ENCODE assay signal across 21 cellular contexts in genomic region chr5:159214486-159215271, GRCh38. TPM values are rescaled to one million over a fixed set of nuclear protein-coding genes. Genes with fewer than 3 reads are reported as not detected.
DNase-seq lines count a peak whose midpoint lies in the region; ATAC-seq, FAIRE-seq and TF ChIP-seq lines count a peak whose summit lies in the region.
"Had no signal": no experiment of that assay in that cellular context is flagged by ENCODE, and none has a peak within 500 bp of the region (broad histone marks: within the 10 kb centered on the region; RNA-seq: fewer than 3 reads in every experiment).

No MANE protein-coding gene starts in this region.

- in situ Hi-C loops in K562 (cut with MboI): no loop called here

- no peak overlapping the region for H3K4me3 Mint-ChIP-seq in activated T-cell treated with anti-CD3 and anti-CD28 coated beads, Interleukin-2, amount 50 U/mL, for 72 hours
- H3K4me3 Mint-ChIP-seq: CD4-positive, CD25-positive, alpha-beta regulatory T cell had no signal

- peak overlapping the region; percentile 43 for H3K27ac Mint-ChIP-seq in activated T-cell treated with anti-CD3 and anti-CD28 coated beads, Interleukin-2, amount 50 U/mL, for 72 hours
- H3K27ac Mint-ChIP-seq: CD4-positive, CD25-positive, alpha-beta regulatory T cell had no signal

- H3K9me3 Mint-ChIP-seq in activated T-cell treated with anti-CD3 and anti-CD28 coated beads, Interleukin-2, amount 50 U/mL, for 72 hours: no peaks in the 10 kb centered on the region
- H3K9me3 Mint-ChIP-seq: CD4-positive, CD25-positive, alpha-beta regulatory T cell; CD8-positive, alpha-beta memory T cell had no signal

- H3K4me1 Mint-ChIP-seq in activated T-cell treated with anti-CD3 and anti-CD28 coated beads, Interleukin-2, amount 50 U/mL, for 72 hours (ENCODE audit: low read depth): peaks cover 53% of the 10 kb centered on the region

- POLR2A ChIA-PET in K562 (lab: Yijun Ruan, JAX): interaction anchor here (0.6 to 1.6 kb wide), 4 partner anchors 9 to 486 kb away, joined by 3 to 6 read pairs (median 4); no protein-coding TSS in a partner anchor

- FAIRE-seq in G401.6 (lab: Jason Lieb, UNC) (peak; percentile 78), K562 (lab: Jason Lieb, UNC) (no peak), HTR-8/SVneo (lab: Jason Lieb, UNC) (no peak)
- FAIRE-seq: GM12892, GM18507 had no signal

- H3K9me3 ChIP-seq in K562 (replicated peaks; ENCODE audit: control insufficient read depth, insufficient read depth, low read depth, low read length) (no peaks in the 10 kb centered on the region), ovary (no peaks in the 10 kb centered on the region)
- H3K9me3 ChIP-seq: BE2C had no signal

- H3K4me3 ChIP-seq in K562 (no peak overlapping the region), ovary (no peak overlapping the region)

- no peaks in the 10 kb centered on the region for H3K9me1 ChIP-seq in K562 (ENCODE audit: control insufficient read depth, insufficient read depth, low read length)

- no peak for TF ChIP-seq EP300 in K562 (IDR thresholded peaks at IDR 0.05; ENCODE audit: low read length)
- TF ChIP-seq EP300 in ovary (IDR thresholded peaks at IDR 0.05): no peak

- CTCF ChIA-PET in K562 (lab: Yijun Ruan, JAX; ENCODE audit: low intra/inter-chr PET ratio): no interaction called here

- H3K27me3 ChIP-seq in K562 (ENCODE audit: control insufficient read depth in 2 of 2, insufficient read depth in 2 of 2, low read length in 2 of 2): no peaks in the 10 kb centered on the region
- no peaks in the 10 kb centered on the region for H3K27me3 ChIP-seq in ovary
- H3K27me3 ChIP-seq: BE2C had no signal

- TF ChIP-seq CTCF in K562 (IDR thresholded peaks at IDR 0.05 in 2 of 3, conservative IDR thresholded peaks at IDR 0.05 in 1 of 3; ENCODE audit: insufficient read depth in 2 of 3, low read depth in 1 of 3, low read length in 3 of 3) (no peak), ovary (IDR thresholded peaks at IDR 0.05) (no peak)

- no TSS peak for BruUV-seq in K562 (replicated peaks; lab: Mats Ljungman, UMichigan)

- H3K27ac ChIP-seq in K562 (ENCODE audit: extremely low read depth, low read depth, low read length) (no peak overlapping the region), ovary (no peak overlapping the region)

- H3K27me3 Mint-ChIP-seq in activated T-cell treated with anti-CD3 and anti-CD28 coated beads, Interleukin-2, amount 50 U/mL, for 72 hours (ENCODE audit: low read depth): no peaks in the 10 kb centered on the region

- H3K4me2 ChIP-seq in K562 (ENCODE audit: insufficient read depth, low read length): no peak overlapping the region

- no peaks in the 10 kb centered on the region for H4K20me1 ChIP-seq in K562 (replicated peaks; ENCODE audit: control insufficient read depth, insufficient read depth, low read length)

- no peak for ATAC-seq in activated T-cell treated with anti-CD3 and anti-CD28 coated beads, Interleukin-2, amount 50 U/mL, for 72 hours (replicated peaks in 1 of 2)
- peak; percentile 29; the same call in 1 of the 3 replicates for ATAC-seq in K562
- ATAC-seq: HCT116 had no signal

- intact Hi-C loops in K562 (cut with micrococcal nuclease) (no loop called here), ovary (cut with DNase I) (no loop called here)

- H3K36me3 Mint-ChIP-seq in activated T-cell treated with anti-CD3 and anti-CD28 coated beads, Interleukin-2, amount 50 U/mL, for 72 hours (ENCODE audit: insufficient read depth in 2 of 2): no peaks in the 10 kb centered on the region
- H3K36me3 Mint-ChIP-seq: CD4-positive, CD25-positive, alpha-beta regulatory T cell had no signal

- 19% methylated on average over 2 of the region's 2 CpGs for WGBS in K562 (ENCODE audit: insufficient coverage, low coverage, missing lambda C conversion rate)
- 51 to 68% (median 62%) methylated on average over 2 of the region's 2 CpGs for WGBS in ovary, 3 donors

- no peak overlapping the region for H2AFZ ChIP-seq in K562 (ENCODE audit: low read depth, low read length)

- no peak for DNase-seq in activated T-cell treated with anti-CD3 and anti-CD28 coated beads, Interleukin-2, amount 50 U/mL, for 72 hours
- no peak for DNase-seq in activated T-cell treated with anti-CD3 and anti-CD28 coated beads, Interleukin-2, amount 50 U/mL, for 1 hour
- DNase-seq in K562 (ENCODE audit: extremely low read depth in 1 of 4, low spot score in 3 of 4): no peak
- DNase-seq in erythroblast (lab: John Stamatoyannopoulos, UW): peak; percentile 32 to 39
- DNase-seq in activated effector memory CD4-positive, alpha-beta T cell treated with anti-CD3 and anti-CD28 coated beads, Interleukin-2, amount 50 U/mL, for 16 hours: no peak
- DNase-seq in ovary: no peak
- DNase-seq in HTR-8/SVneo (ENCODE audit: insufficient read length, low spot score): no peak
- DNase-seq: 8988T; ACHN; BE2C; C1 segment of cervical spinal cord; CD4-positive, CD25-positive, alpha-beta regulatory T cell; CD8-positive, alpha-beta memory T cell; COR-L47; GDM1; GOT3; H7 had no signal

- TF ChIP-seq POLR2A in K562 (conservative IDR thresholded peaks at IDR 0.05) (no peak), erythroblast (IDR thresholded peaks at IDR 0.05; ENCODE audit: low read length) (no peak), ovary (IDR thresholded peaks at IDR 0.05) (no peak)

- H3K4me1 ChIP-seq in K562 (replicated peaks in 1 of 2; ENCODE audit: control insufficient read depth in 2 of 2, insufficient read depth in 2 of 2, low read length in 2 of 2) (peaks cover 2 to 39% of the 10 kb centered on the region in 2 experiments), ovary (ENCODE audit: insufficient read depth) (no peaks in the 10 kb centered on the region)

- H3K36me3 ChIP-seq in K562 (ENCODE audit: control insufficient read depth, insufficient read depth, low read length): no peaks in the 10 kb centered on the region
- H3K36me3 ChIP-seq in ovary: no peaks in the 10 kb centered on the region
- H3K36me3 ChIP-seq: BE2C had no signal

- H3K79me2 ChIP-seq in K562 (ENCODE audit: control insufficient read depth, insufficient read depth, low read length): peaks cover 13% of the 10 kb centered on the region

- no peak for TF ChIP-seq RAD21 in K562 (CRISPR knock-in tag; conservative IDR thresholded peaks at IDR 0.05 in 1 of 2, IDR thresholded peaks at IDR 0.05 in 1 of 2)

- no peak overlapping the region for H3K9ac ChIP-seq in K562 (ENCODE audit: insufficient read depth in 1 of 2, low read depth in 2 of 2, low read length in 2 of 2)

TF ChIP-seq in K562, 482 proteins besides CTCF, POLR2A, EP300 and RAD21 (continues in another document):
- peak; percentile 50 for TF ChIP-seq TCF3 (CRISPR knock-in tag; IDR thresholded peaks at IDR 0.05)
- TF ChIP-seq CSDE1 (IDR thresholded peaks at IDR 0.05): 0 out of 4 replicates have a peak, but pooled peaks of 1 of the 2 experiments have one; percentile 12
- TF ChIP-seq CEBPG (CRISPR knock-in tag; IDR thresholded peaks at IDR 0.05): no peak
- TF ChIP-seq CEBPG (tag; conservative IDR thresholded peaks at IDR 0.05 in 1 of 2, IDR thresholded peaks at IDR 0.05 in 1 of 2): peak; percentile 22 to 41; a peak in 1 of 4 replicates
- no peak for TF ChIP-seq BRD9 (IDR thresholded peaks at IDR 0.05; ENCODE audit: low read depth, partially characterized antibody)
- TF ChIP-seq KDM1A (IDR thresholded peaks at IDR 0.05): peak; percentile 33 to 34; a peak in 1 of 4 replicates
- peak; percentile 47; the same call in 1 of the 2 replicates for TF ChIP-seq TAL1 (IDR thresholded peaks at IDR 0.05)

RNA-seq across cellular contexts. Expression of gene RNF145, which starts 5.3 kb away (rescaled TPM):
- total RNA-seq in activated T-cell treated with anti-CD3 and anti-CD28 coated beads, Interleukin-2, amount 50 U/mL, for 72 hours: 100 to 1,000 TPM in 1 of 2 donors, 10 to 100 TPM in 1; 88.7 to 116 TPM
- 42.1 and 93.4 TPM in 2 replicates for total RNA-seq in K562 (2011; cell fraction: chromatin; rRNA removed; ENCODE audit: low replicate concordance)
- total RNA-seq in K562 (2011; cell fraction: nucleolus; rRNA removed): 32.7 and 49.0 TPM in 2 replicates
- total RNA-seq in K562 (2011; cell fraction: nucleoplasm; rRNA removed): 61.5 and 67.7 TPM in 2 replicates
- 20.3 and 24.3 TPM in 2 replicates for total RNA-seq in K562 (2014; rRNA removed)
- total RNA-seq in K562 (2014; rRNA removed; fragmentation: Illumina TruSeq; extraction: Trizol): 21.8 and 29.5 TPM in 2 replicates
- 23.8 and 25.4 TPM in 2 replicates for total RNA-seq in K562 (2015; rRNA removed; fragmentation: Illumina TruSeq; extraction: Trizol)
- total RNA-seq in K562 (2021): 35.4 and 39.5 TPM in 2 replicates
- polyA plus RNA-seq in K562 (2011; rRNA removed): 26.2 and 40.7 TPM in 2 replicates
- 10.7 and 19.3 TPM in 2 replicates for polyA plus RNA-seq in K562 (2011; cell fraction: cytosol; rRNA removed)
- polyA plus RNA-seq in K562 (2011; cell fraction: nucleus; rRNA removed): 34.2 and 35.9 TPM in 2 replicates
- 30.1 and 36.5 TPM in 2 replicates for polyA plus RNA-seq in K562 (2012)
- polyA plus RNA-seq in K562 (2014; fragmentation: Illumina TruSeq; extraction: Trizol): 35.4 and 38.1 TPM in 2 replicates
- polyA plus RNA-seq in K562 (2014; fragmentation: Nextera tagmentation; extraction: Ambion mirVana): 10 to 100 TPM; 13.6 to 18.8 TPM
- 30.4 and 30.5 TPM in 2 replicates for polyA plus RNA-seq in K562 (2014; rRNA removed)
- polyA minus RNA-seq in K562 (2011; rRNA and poly(A)+ RNA removed): 30.0 and 36.5 TPM in 2 replicates
- polyA minus RNA-seq in K562 (2011; cell fraction: cytosol; rRNA and poly(A)+ RNA removed): 10.1 and 12.3 TPM in 2 replicates
- 21.9 and 33.2 TPM in 2 replicates for polyA minus RNA-seq in K562 (2011; cell fraction: nucleus; rRNA and poly(A)+ RNA removed)
- total RNA-seq in ovary: 10 to 100 TPM; 42.0 to 66.4 (median 53.4) TPM
- polyA plus RNA-seq in ovary: 10 to 100 TPM; 39.0 to 62.6 TPM

RNA-seq across cellular contexts. Expression of gene UBLCP1, which starts 48.4 kb away (rescaled TPM):
- total RNA-seq in activated T-cell treated with anti-CD3 and anti-CD28 coated beads, Interleukin-2, amount 50 U/mL, for 72 hours: 10 to 100 TPM; 40.2 to 42.0 TPM
- total RNA-seq in K562 (2011; cell fraction: chromatin; rRNA removed; ENCODE audit: low replicate concordance): 3.5 and 7.0 TPM in 2 replicates
- total RNA-seq in K562 (2011; cell fraction: nucleolus; rRNA removed): 1.7 and 2.9 TPM in 2 replicates
- 3.9 and 8.0 TPM in 2 replicates for total RNA-seq in K562 (2011; cell fraction: nucleoplasm; rRNA removed)
- total RNA-seq in K562 (2014; rRNA removed): 18.8 and 19.3 TPM in 2 replicates
- 35.1 and 41.7 TPM in 2 replicates for total RNA-seq in K562 (2014; rRNA removed; fragmentation: Illumina TruSeq; extraction: Trizol)
- 33.4 and 36.9 TPM in 2 replicates for total RNA-seq in K562 (2015; rRNA removed; fragmentation: Illumina TruSeq; extraction: Trizol)
- 21.6 and 22.1 TPM in 2 replicates for total RNA-seq in K562 (2021)
- polyA plus RNA-seq in K562 (2011; rRNA removed): 18.5 and 28.5 TPM in 2 replicates
- polyA plus RNA-seq in K562 (2011; cell fraction: cytosol; rRNA removed): 2.9 and 7.9 TPM in 2 replicates
- polyA plus RNA-seq in K562 (2011; cell fraction: nucleus; rRNA removed): 3.1 and 3.7 TPM in 2 replicates
- polyA plus RNA-seq in K562 (2012): 27.6 and 38.2 TPM in 2 replicates
- polyA plus RNA-seq in K562 (2014; fragmentation: Illumina TruSeq; extraction: Trizol): 33.2 and 39.8 TPM in 2 replicates
- 10 to 100 TPM; 22.0 to 30.2 TPM for polyA plus RNA-seq in K562 (2014; fragmentation: Nextera tagmentation; extraction: Ambion mirVana)
- polyA plus RNA-seq in K562 (2014; rRNA removed): 29.8 and 32.1 TPM in 2 replicates
- polyA minus RNA-seq in K562 (2011; rRNA and poly(A)+ RNA removed): 12.8 and 13.2 TPM in 2 replicates
- 4.3 and 6.9 TPM in 2 replicates for polyA minus RNA-seq in K562 (2011; cell fraction: cytosol; rRNA and poly(A)+ RNA removed)
- 4.3 and 6.6 TPM in 2 replicates for polyA minus RNA-seq in K562 (2011; cell fraction: nucleus; rRNA and poly(A)+ RNA removed)
- 10 to 100 TPM; 16.2 to 32.3 (median 26.0) TPM for total RNA-seq in ovary
- polyA plus RNA-seq in ovary: 10 to 100 TPM; 15.0 to 15.2 TPM

Comparison
In these comparisons a context has a peak if more than half of its experiments do, and no peak if none do; other contexts are left out.
1. DNase-seq: peak in erythroblast (2 of 2); none in activated T-cell treated with anti-CD3 and anti-CD28 coated beads, Interleukin-2, amount 50 U/mL, for 72 hours (0 of 2), activated T-cell treated with anti-CD3 and anti-CD28 coated beads, Interleukin-2, amount 50 U/mL, for 1 hour (single experiment), K562 (0 of 4), activated effector memory CD4-positive, alpha-beta T cell treated with anti-CD3 and anti-CD28 coated beads, Interleukin-2, amount 50 U/mL, for 16 hours (single experiment), ovary (0 of 5) and HTR-8/SVneo (single experiment).